In the genomic region with DNA sequence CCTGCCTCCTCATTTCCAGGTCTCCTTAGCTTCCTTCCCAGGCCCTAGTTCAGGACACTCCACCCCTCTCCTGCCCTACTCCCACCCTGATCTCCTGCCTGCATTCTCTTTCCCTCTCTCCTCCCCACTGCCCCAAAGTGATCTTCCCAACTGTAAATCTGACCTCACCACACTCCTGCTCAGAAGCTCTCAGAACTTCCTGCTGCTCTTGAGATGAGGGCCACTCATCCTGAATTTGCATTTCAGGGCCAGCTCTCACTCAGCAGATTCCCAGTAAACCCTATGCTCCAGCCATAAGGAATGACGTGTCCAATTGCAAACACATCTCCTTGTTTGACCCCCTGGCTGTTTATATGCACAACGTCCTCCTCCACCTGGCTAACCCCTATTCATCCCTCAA, we compare ENCODE assay signal across 1 cellular context.
TF ChIP-seq lines count a peak whose summit lies in the region.

No MANE protein-coding gene starts in this region.

TF ChIP-seq in SK-N-SH, 30 proteins besides CTCF, POLR2A, EP300 and RAD21 (continued from another document):
- TF ChIP-seq, protein P1, sequence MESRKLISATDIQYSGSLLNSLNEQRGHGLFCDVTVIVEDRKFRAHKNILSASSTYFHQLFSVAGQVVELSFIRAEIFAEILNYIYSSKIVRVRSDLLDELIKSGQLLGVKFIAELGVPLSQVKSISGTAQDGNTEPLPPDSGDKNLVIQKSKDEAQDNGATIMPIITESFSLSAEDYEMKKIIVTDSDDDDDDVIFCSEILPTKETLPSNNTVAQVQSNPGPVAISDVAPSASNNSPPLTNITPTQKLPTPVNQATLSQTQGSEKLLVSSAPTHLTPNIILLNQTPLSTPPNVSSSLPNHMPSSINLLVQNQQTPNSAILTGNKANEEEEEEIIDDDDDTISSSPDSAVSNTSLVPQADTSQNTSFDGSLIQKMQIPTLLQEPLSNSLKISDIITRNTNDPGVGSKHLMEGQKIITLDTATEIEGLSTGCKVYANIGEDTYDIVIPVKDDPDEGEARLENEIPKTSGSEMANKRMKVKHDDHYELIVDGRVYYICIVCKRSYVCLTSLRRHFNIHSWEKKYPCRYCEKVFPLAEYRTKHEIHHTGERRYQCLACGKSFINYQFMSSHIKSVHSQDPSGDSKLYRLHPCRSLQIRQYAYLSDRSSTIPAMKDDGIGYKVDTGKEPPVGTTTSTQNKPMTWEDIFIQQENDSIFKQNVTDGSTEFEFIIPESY (IDR thresholded peaks at IDR 0.05; ENCODE audit: borderline replicate concordance, low read depth): no peak
- TF ChIP-seq, protein P2, sequence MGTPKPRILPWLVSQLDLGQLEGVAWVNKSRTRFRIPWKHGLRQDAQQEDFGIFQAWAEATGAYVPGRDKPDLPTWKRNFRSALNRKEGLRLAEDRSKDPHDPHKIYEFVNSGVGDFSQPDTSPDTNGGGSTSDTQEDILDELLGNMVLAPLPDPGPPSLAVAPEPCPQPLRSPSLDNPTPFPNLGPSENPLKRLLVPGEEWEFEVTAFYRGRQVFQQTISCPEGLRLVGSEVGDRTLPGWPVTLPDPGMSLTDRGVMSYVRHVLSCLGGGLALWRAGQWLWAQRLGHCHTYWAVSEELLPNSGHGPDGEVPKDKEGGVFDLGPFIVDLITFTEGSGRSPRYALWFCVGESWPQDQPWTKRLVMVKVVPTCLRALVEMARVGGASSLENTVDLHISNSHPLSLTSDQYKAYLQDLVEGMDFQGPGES (IDR thresholded peaks at IDR 0.05; ENCODE audit: low read depth, low read length): no peak
